8 cellular contexts compared by ENCODE assay signal in the genomic region with DNA sequence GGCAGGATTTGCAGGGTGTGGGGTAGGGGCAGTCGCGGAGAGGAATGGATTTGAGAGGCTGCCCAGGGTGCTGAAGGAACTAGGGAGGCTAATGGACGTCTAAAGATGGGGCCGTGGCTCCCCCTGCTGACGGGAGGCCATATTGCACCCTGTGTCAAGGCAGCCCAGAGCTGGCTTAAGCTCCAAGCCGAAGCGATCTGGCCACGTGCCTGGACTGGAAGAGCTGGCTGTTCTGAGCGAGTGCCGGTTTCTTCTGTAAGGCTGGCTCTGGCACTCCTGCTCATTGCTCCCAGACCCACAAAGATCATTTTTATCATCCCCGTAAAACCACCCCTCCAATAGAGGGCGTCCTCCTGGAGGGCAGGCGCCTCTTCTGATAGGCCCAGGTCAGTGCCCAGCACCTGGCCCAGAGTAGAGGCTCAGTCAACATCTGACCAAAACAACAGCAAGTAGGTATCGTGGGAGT. TPM values are rescaled to one million over a fixed set of nuclear protein-coding genes. Genes with fewer than 3 reads are reported as not detected.
DNase-seq lines count a peak whose midpoint lies in the region; ATAC-seq and TF ChIP-seq lines count a peak whose summit lies in the region.

No MANE protein-coding gene starts in this region.

- peak overlapping the region; percentile 71 for H3K4me3 Mint-ChIP-seq in central memory CD8-positive, alpha-beta T cell

- RAD21 ChIA-PET in HCT116 (lab: Charles Lee; ENCODE audit: low non-redundant PET in 1 of 2, low total read pairs in 2 of 2, uncharacterized antibody in 2 of 2, unreplicated experiment in 2 of 2) = interaction anchor here (0.7 to 1.2 kb wide), 4 partner anchors 114 to 277 kb away, joined by 3 to 7 read pairs (median 4); no protein-coding TSS in a partner anchor

- peaks cover 8% of the 10 kb centered on the region for H3K4me1 Mint-ChIP-seq in central memory CD8-positive, alpha-beta T cell

- TF ChIP-seq POLR2A in HCT116 (IDR thresholded peaks at IDR 0.05; ENCODE audit: borderline replicate concordance, extremely low read depth, insufficient read depth, insufficient read length) = no peak

- DNase-seq in Caki2 (ENCODE audit: low read depth) (peak; percentile 60), HCT116 (ENCODE audit: low read depth, low spot score) (peak; percentile 50), NCI-H2227 treated with DMSO at 0.1 percent for 48 hours (lab: John Stamatoyannopoulos, UW) (peak; percentile 33), left colon (peak; percentile 70 to 86)
- peak; percentile 71 to 72 for DNase-seq in activated CD4-positive, alpha-beta T cell treated with anti-CD3 and anti-CD28 coated beads for 24 hours (ENCODE audit: low read depth in 2 of 2)
- peak; percentile 55 to 69 for DNase-seq in central memory CD8-positive, alpha-beta T cell (ENCODE audit: low spot score in 2 of 2)
- DNase-seq in stimulated activated CD4-positive, alpha-beta T cell treated with anti-CD3 and anti-CD28 coated beads, Interleukin-2, amount 100 ng/mL, for 24 hours = peak; percentile 85 to 86

- H3K4me2 ChIP-seq in HCT116 (ENCODE audit: low read length) = peak overlapping the region; percentile 49

- no peaks in the 10 kb centered on the region for H3K9me3 Mint-ChIP-seq in central memory CD8-positive, alpha-beta T cell

- no peaks in the 10 kb centered on the region for H3K79me2 ChIP-seq in HCT116 (ENCODE audit: insufficient read depth, low read length)

- H3K27me3 Mint-ChIP-seq in central memory CD8-positive, alpha-beta T cell = peaks cover 26% of the 10 kb centered on the region

- BruUV-seq in HCT116 (replicated peaks; lab: Mats Ljungman, UMichigan) = no TSS peak

- no peaks in the 10 kb centered on the region for H3K9me3 ChIP-seq in HCT116 (ENCODE audit: control insufficient read depth in 1 of 2, insufficient read depth in 1 of 2, low read depth in 1 of 2, low read length in 2 of 2)

- POLR2A ChIA-PET in HCT116 (lab: Charles Lee) = no interaction called here

- H3K27me3 ChIP-seq in HCT116 (ENCODE audit: insufficient read depth, low read length) = no peaks in the 10 kb centered on the region

- no peak overlapping the region for H3K9ac ChIP-seq in HCT116 (ENCODE audit: low read length)

- H3K27ac Mint-ChIP-seq in central memory CD8-positive, alpha-beta T cell (ENCODE audit: low read depth) = peak overlapping the region; percentile 38

- H3K36me3 ChIP-seq in HCT116 (ENCODE audit: control insufficient read depth in 1 of 2, insufficient read depth in 2 of 2, low read length in 2 of 2) = no peaks in the 10 kb centered on the region

- H3K36me3 Mint-ChIP-seq in central memory CD8-positive, alpha-beta T cell (ENCODE audit: insufficient read depth) = no peaks in the 10 kb centered on the region

- no peak overlapping the region; the same call in 1 of the 2 replicates for H3K27ac ChIP-seq in HCT116 (ENCODE audit: low read depth, low read length)

- no peak for TF ChIP-seq RAD21 in HCT116 (IDR thresholded peaks at IDR 0.05; ENCODE audit: low read depth)

- 0 out of 4 replicates have a peak, but pooled peaks cover 0 to 3% of the 10 kb centered on the region in 2 experiments for H3K4me1 ChIP-seq in HCT116 (ENCODE audit: control insufficient read depth in 1 of 2, insufficient read depth in 2 of 2, low read length in 2 of 2)

- ATAC-seq in HCT116 (peak; percentile 87), left colon (peak; percentile 83), HG02884 (IDR thresholded peaks at IDR 0.05; ENCODE audit: unreplicated experiment) (no peak)
- peak; percentile 71 for ATAC-seq in central memory CD8-positive, alpha-beta T cell (replicated peaks; ENCODE audit: extremely low read depth, poor library complexity, severe bottlenecking)

- peak overlapping the region; percentile 30 to 39 for H3K4me3 ChIP-seq in HCT116 (replicated peaks in 1 of 2; ENCODE audit: low read depth in 1 of 2, low read length in 2 of 2)

- in situ Hi-C loops in Caki2 (cut with HindIII; ENCODE audit: low pct_unique_long_range_greater_than_20kb, low sequenced_read_pairs) = no loop called here

- peak in 2 of 3 experiments; percentile 74 to 76; a peak in 4 of 6 replicates for TF ChIP-seq CTCF in HCT116 (IDR thresholded peaks at IDR 0.05 in 2 of 3, conservative IDR thresholded peaks at IDR 0.05 in 1 of 3; ENCODE audit: borderline replicate concordance in 1 of 3, insufficient read depth in 1 of 3, low read depth in 2 of 3, low read length in 2 of 3)

- no peaks in the 10 kb centered on the region for H4K20me1 ChIP-seq in HCT116 (ENCODE audit: insufficient read depth)

- H3K9me2 ChIP-seq in HCT116 (ENCODE audit: insufficient read depth) = no peaks in the 10 kb centered on the region

- CTCF ChIA-PET in HCT116 (lab: Charles Lee) = interaction anchor here (0.7 to 2.5 kb wide), 15 partner anchors 11 to 726 kb away, joined by 3 to 25 read pairs (median 4); a partner anchor contains a TSS

- intact Hi-C loops in HCT116 (cut with micrococcal nuclease) (loop anchor here (1.0 to 10.0 kb wide), 5 partner anchors 53 to 713 kb away; no protein-coding TSS in a partner anchor), left colon (cut with DNase I, micrococcal nuclease) (loop anchor here in 1 of 2 donors (10.0 kb wide), 1 partner anchor 113 kb away; no protein-coding TSS in a partner anchor)

- H2AFZ ChIP-seq in HCT116 (ENCODE audit: low read depth, low read length, poor library complexity, severe bottlenecking) = no peak overlapping the region

TF ChIP-seq in HCT116, 20 proteins besides CTCF, POLR2A, EP300 and RAD21 (continues in another document):
- TF ChIP-seq CEBPB (IDR thresholded peaks at IDR 0.05; ENCODE audit: low read depth) = no peak
- TF ChIP-seq ELF1 (IDR thresholded peaks at IDR 0.05; ENCODE audit: borderline replicate concordance, low read depth) = no peak
- TF ChIP-seq, protein P1, sequence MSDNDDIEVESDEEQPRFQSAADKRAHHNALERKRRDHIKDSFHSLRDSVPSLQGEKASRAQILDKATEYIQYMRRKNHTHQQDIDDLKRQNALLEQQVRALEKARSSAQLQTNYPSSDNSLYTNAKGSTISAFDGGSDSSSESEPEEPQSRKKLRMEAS (IDR thresholded peaks at IDR 0.05) = no peak
- TF ChIP-seq, protein P2, sequence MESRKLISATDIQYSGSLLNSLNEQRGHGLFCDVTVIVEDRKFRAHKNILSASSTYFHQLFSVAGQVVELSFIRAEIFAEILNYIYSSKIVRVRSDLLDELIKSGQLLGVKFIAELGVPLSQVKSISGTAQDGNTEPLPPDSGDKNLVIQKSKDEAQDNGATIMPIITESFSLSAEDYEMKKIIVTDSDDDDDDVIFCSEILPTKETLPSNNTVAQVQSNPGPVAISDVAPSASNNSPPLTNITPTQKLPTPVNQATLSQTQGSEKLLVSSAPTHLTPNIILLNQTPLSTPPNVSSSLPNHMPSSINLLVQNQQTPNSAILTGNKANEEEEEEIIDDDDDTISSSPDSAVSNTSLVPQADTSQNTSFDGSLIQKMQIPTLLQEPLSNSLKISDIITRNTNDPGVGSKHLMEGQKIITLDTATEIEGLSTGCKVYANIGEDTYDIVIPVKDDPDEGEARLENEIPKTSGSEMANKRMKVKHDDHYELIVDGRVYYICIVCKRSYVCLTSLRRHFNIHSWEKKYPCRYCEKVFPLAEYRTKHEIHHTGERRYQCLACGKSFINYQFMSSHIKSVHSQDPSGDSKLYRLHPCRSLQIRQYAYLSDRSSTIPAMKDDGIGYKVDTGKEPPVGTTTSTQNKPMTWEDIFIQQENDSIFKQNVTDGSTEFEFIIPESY (IDR thresholded peaks at IDR 0.05; ENCODE audit: extremely low read depth, insufficient replicate concordance, low read length) = no peak
- TF ChIP-seq, protein P3, sequence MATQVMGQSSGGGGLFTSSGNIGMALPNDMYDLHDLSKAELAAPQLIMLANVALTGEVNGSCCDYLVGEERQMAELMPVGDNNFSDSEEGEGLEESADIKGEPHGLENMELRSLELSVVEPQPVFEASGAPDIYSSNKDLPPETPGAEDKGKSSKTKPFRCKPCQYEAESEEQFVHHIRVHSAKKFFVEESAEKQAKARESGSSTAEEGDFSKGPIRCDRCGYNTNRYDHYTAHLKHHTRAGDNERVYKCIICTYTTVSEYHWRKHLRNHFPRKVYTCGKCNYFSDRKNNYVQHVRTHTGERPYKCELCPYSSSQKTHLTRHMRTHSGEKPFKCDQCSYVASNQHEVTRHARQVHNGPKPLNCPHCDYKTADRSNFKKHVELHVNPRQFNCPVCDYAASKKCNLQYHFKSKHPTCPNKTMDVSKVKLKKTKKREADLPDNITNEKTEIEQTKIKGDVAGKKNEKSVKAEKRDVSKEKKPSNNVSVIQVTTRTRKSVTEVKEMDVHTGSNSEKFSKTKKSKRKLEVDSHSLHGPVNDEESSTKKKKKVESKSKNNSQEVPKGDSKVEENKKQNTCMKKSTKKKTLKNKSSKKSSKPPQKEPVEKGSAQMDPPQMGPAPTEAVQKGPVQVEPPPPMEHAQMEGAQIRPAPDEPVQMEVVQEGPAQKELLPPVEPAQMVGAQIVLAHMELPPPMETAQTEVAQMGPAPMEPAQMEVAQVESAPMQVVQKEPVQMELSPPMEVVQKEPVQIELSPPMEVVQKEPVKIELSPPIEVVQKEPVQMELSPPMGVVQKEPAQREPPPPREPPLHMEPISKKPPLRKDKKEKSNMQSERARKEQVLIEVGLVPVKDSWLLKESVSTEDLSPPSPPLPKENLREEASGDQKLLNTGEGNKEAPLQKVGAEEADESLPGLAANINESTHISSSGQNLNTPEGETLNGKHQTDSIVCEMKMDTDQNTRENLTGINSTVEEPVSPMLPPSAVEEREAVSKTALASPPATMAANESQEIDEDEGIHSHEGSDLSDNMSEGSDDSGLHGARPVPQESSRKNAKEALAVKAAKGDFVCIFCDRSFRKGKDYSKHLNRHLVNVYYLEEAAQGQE (IDR thresholded peaks at IDR 0.05; ENCODE audit: low read depth) = no peak
- TF ChIP-seq SRF (IDR thresholded peaks at IDR 0.05; ENCODE audit: low read depth) = no peak

RNA-seq across cellular contexts. Expression of a gene that starts 5.6 kb away (rescaled TPM):
- not detected in 2 replicates for total RNA-seq in Caki2 (2014; rRNA removed; shearing (Covaris generic); ENCODE audit: low replicate concordance)
- 0.84 TPM for total RNA-seq in HCT116 (2021; ENCODE audit: unreplicated experiment)
- polyA plus RNA-seq in HCT116 (2012) = 0.26 and 0.64 TPM in 2 replicates
- total RNA-seq in left colon = 10 to 100 TPM in 1 of 2 donors, 1 to 10 TPM in 1; 1.1 to 14.2 TPM

RNA-seq across cellular contexts. Expression of a gene that starts 19.8 kb away (rescaled TPM):
- total RNA-seq in Caki2 (2014; rRNA removed; shearing (Covaris generic); ENCODE audit: low replicate concordance) = 1.7 and 2.1 TPM in 2 replicates
- total RNA-seq in HCT116 (2021; ENCODE audit: unreplicated experiment) (101 TPM), left colon (100 to 1,000 TPM; 170 to 270 TPM)
- 73.3 and 82.9 TPM in 2 replicates for polyA plus RNA-seq in HCT116 (2012)

RNA-seq across cellular contexts. Expression of a gene that starts 21.0 kb away (rescaled TPM):
- total RNA-seq in Caki2 (2014; rRNA removed; shearing (Covaris generic); ENCODE audit: low replicate concordance) = 9.9 and 16.0 TPM in 2 replicates
- 14.2 TPM for total RNA-seq in HCT116 (2021; ENCODE audit: unreplicated experiment)
- polyA plus RNA-seq in HCT116 (2012) = 10.5 and 10.6 TPM in 2 replicates
- not detected for total RNA-seq in left colon

RNA-seq across cellular contexts. Expression of a gene that starts 56.2 kb away (rescaled TPM):
- total RNA-seq in Caki2 (2014; rRNA removed; shearing (Covaris generic); ENCODE audit: low replicate concordance) = 307 TPM in 2 replicates
- total RNA-seq in HCT116 (2021; ENCODE audit: unreplicated experiment) (185 TPM), left colon (100 to 1,000 TPM; 200 to 203 TPM)
- polyA plus RNA-seq in HCT116 (2012) = 212 and 229 TPM in 2 replicates

RNA-seq across cellular contexts. Expression of a gene that starts 56.7 kb away (rescaled TPM):
- total RNA-seq in Caki2 (2014; rRNA removed; shearing (Covaris generic); ENCODE audit: low replicate concordance) = 7.3 and 19.3 TPM in 2 replicates
- total RNA-seq in HCT116 (2021; ENCODE audit: unreplicated experiment) (7.1 TPM), left colon (10 to 100 TPM; 15.1 to 15.9 TPM)
- 7.8 and 9.9 TPM in 2 replicates for polyA plus RNA-seq in HCT116 (2012)

Comparison
In these comparisons a context has a peak if more than half of its experiments do, and no peak if none do; other contexts are left out.
1. DNase-seq: peak in every context shown above with its lines; median percentile 86 in stimulated activated CD4-positive, alpha-beta T cell treated with anti-CD3 and anti-CD28 coated beads, Interleukin-2, amount 100 ng/mL, for 24 hours; 78 in left colon; 72 in activated CD4-positive, alpha-beta T cell treated with anti-CD3 and anti-CD28 coated beads for 24 hours; 62 in central memory CD8-positive, alpha-beta T cell; 60 in Caki2; 50 in HCT116; 33 in NCI-H2227 treated with DMSO at 0.1 percent for 48 hours.
2. RNA of a gene that starts 19.8 kb away (total RNA-seq): 170 to 270 TPM in left colon and 101 TPM in HCT116 (single experiment); 1.7 to 2.1 TPM in Caki2; every median in the first group is over 10 times any median in the second.
3. RNA of a gene that starts 21.0 kb away (total RNA-seq): 9.9 to 16.0 TPM in Caki2 and 14.2 TPM in HCT116 (single experiment); not detected in left colon; every median in the first group is over 10 times any median in the second.